In the genomic region with DNA sequence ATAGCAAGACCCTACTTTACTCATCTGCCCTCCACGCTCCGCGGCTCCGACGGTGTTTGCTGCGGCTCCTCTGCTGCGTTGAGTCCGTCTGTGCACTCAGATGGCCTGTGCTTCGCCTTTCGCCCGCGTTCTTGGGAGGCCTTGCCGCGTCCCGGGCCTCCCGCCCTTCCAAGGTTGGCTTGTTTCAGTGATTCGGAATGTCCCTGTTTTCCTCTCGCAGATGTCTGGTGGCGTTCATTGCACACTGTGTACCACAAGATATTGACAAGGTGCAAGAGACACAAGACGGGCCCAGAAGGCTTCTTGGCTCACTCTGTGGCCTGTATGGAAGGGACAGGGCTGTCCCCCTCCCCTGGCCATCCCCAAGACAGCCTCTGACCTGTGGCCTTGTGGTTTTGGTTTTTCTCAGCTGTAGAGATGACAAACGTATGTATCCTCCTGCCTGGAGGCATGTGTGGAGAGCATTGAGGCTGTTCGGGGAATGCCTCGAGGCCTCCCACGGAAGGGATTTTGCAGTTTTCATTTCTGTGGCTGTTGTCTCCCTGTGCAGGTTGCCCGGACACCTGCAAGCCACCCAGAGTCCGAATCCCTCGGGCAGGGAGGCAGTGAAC, we compare ENCODE assay signal across 20 cellular contexts. TPM values are rescaled to one million over a fixed set of nuclear protein-coding genes. Genes with fewer than 3 reads are reported as not detected.
A peak's percentile ranks its signal among the peaks of the same experiment; 100 is the strongest.
DNase-seq lines count a peak whose midpoint lies in the region; ATAC-seq, FAIRE-seq and TF ChIP-seq lines count a peak whose summit lies in the region.
"Had no signal": no experiment of that assay in that cellular context is flagged by ENCODE, and none has a peak within 500 bp of the region (broad histone marks: within the 10 kb centered on the region; RNA-seq: fewer than 3 reads in every experiment).

No MANE protein-coding gene starts in this region.

- POLR2A ChIA-PET in activated naive CD8-positive, alpha-beta T cell treated with anti-CD3 and anti-CD28 coated beads, Interleukin-2, amount 10 ng/mL, durations not matched to agents 7 days and 5 days (lab: Charles Lee), result no interaction called here
- POLR2A ChIA-PET in K562 (lab: Yijun Ruan, JAX), result no interaction called here

- no TSS peak for BruUV-seq in K562 (replicated peaks; lab: Mats Ljungman, UMichigan)

- H3K4me3 Mint-ChIP-seq in activated naive CD8-positive, alpha-beta T cell treated with anti-CD3 and anti-CD28 coated beads, Interleukin-2, amount 10 ng/mL, durations not matched to agents 7 days and 5 days, result peak overlapping the region; percentile 42
- H3K4me3 Mint-ChIP-seq in activated naive CD8-positive, alpha-beta T cell treated with anti-CD3 and anti-CD28 coated beads for 36 hours, result no peak overlapping the region
- H3K4me3 Mint-ChIP-seq: activated CD4-positive, alpha-beta memory T cell treated with anti-CD3 and anti-CD28 coated beads, Interleukin-2, amount 10 ng/mL, durations not matched to agents 7 days and 5 days; CD4-positive, CD25-positive, alpha-beta regulatory T cell; stimulated activated memory B cell treated with anti-CD40 and anti-IgM and Interleukin-4, amounts not matched to agents 10 μg/mL and 1 μg/mL and 100 μg/mL, for 72 hours had no signal

- TF ChIP-seq EP300 in K562 (IDR thresholded peaks at IDR 0.05; ENCODE audit: low read length), result no peak

- no peaks in the 10 kb centered on the region for H3K27me3 Mint-ChIP-seq in activated naive CD8-positive, alpha-beta T cell treated with anti-CD3 and anti-CD28 coated beads, Interleukin-2, amount 10 ng/mL, durations not matched to agents 7 days and 5 days
- no peaks in the 10 kb centered on the region for H3K27me3 Mint-ChIP-seq in activated naive CD8-positive, alpha-beta T cell treated with anti-CD3 and anti-CD28 coated beads for 36 hours
- H3K27me3 Mint-ChIP-seq: activated CD4-positive, alpha-beta memory T cell treated with anti-CD3 and anti-CD28 coated beads, Interleukin-2, amount 10 ng/mL, durations not matched to agents 7 days and 5 days; CD4-positive, CD25-positive, alpha-beta regulatory T cell; stimulated activated memory B cell treated with anti-CD40 and anti-IgM and Interleukin-4, amounts not matched to agents 10 μg/mL and 1 μg/mL and 100 μg/mL, for 72 hours had no signal

- no peak overlapping the region for H3K27ac Mint-ChIP-seq in activated naive CD8-positive, alpha-beta T cell treated with anti-CD3 and anti-CD28 coated beads, Interleukin-2, amount 10 ng/mL, durations not matched to agents 7 days and 5 days
- no peak overlapping the region for H3K27ac Mint-ChIP-seq in activated naive CD8-positive, alpha-beta T cell treated with anti-CD3 and anti-CD28 coated beads for 36 hours
- H3K27ac Mint-ChIP-seq: activated CD4-positive, alpha-beta memory T cell treated with anti-CD3 and anti-CD28 coated beads, Interleukin-2, amount 10 ng/mL, durations not matched to agents 7 days and 5 days had no signal

- peaks cover 5% of the 10 kb centered on the region for H3K36me3 Mint-ChIP-seq in activated naive CD8-positive, alpha-beta T cell treated with anti-CD3 and anti-CD28 coated beads, Interleukin-2, amount 10 ng/mL, durations not matched to agents 7 days and 5 days
- peaks cover 3% of the 10 kb centered on the region for H3K36me3 Mint-ChIP-seq in activated naive CD8-positive, alpha-beta T cell treated with anti-CD3 and anti-CD28 coated beads for 36 hours

- intact Hi-C loops in K562 (cut with micrococcal nuclease), result no loop called here

- H4K20me1 ChIP-seq in K562 (replicated peaks; ENCODE audit: control insufficient read depth, insufficient read depth, low read length), result peaks cover 4% of the 10 kb centered on the region; the same call in 1 of the 2 replicates

- no peak for DNase-seq in activated naive CD8-positive, alpha-beta T cell treated with anti-CD3 and anti-CD28 coated beads, Interleukin-2, amount 10 ng/mL, durations not matched to agents 7 days and 5 days
- DNase-seq in activated naive CD8-positive, alpha-beta T cell treated with anti-CD3 and anti-CD28 coated beads for 36 hours, result no peak
- DNase-seq in K562 (ENCODE audit: extremely low read depth in 1 of 4, low spot score in 3 of 4) (no peak), left kidney (ENCODE audit: low read depth, low spot score) (peak; percentile 28), substantia nigra (lab: John Stamatoyannopoulos, UW) (no peak), HuH-7 (ENCODE audit: low spot score) (no peak), NCI-H82 (lab: John Stamatoyannopoulos, UW) (no peak), cerebellum (ENCODE audit: low spot score) (no peak)
- DNase-seq: activated CD4-positive, alpha-beta memory T cell treated with anti-CD3 and anti-CD28 coated beads, Interleukin-2, amount 10 ng/mL, durations not matched to agents 7 days and 5 days; CD4-positive, CD25-positive, alpha-beta regulatory T cell; colonic mucosa; DMS79; NCI-H187; NCI-H524 treated with DMSO at 0.1 percent for 48 hours; pancreas; PC-3 had no signal

- CTCF ChIA-PET in K562 (lab: Yijun Ruan, JAX; ENCODE audit: low intra/inter-chr PET ratio), result interaction anchor here (0.8 kb wide), 1 partner anchor 11 kb away, joined by 3 read pairs; no protein-coding TSS in a partner anchor

- H2AFZ ChIP-seq in K562 (ENCODE audit: low read depth, low read length), result no peak overlapping the region

- no peaks in the 10 kb centered on the region for H3K9me1 ChIP-seq in K562 (ENCODE audit: control insufficient read depth, insufficient read depth, low read length)

- peaks cover 37% of the 10 kb centered on the region for H3K79me2 ChIP-seq in K562 (ENCODE audit: control insufficient read depth, insufficient read depth, low read length)

- no peak overlapping the region for H3K4me3 ChIP-seq in K562
- H3K4me3 ChIP-seq: colonic mucosa, pancreas, smooth muscle cell had no signal

- no peak for TF ChIP-seq RAD21 in K562 (CRISPR knock-in tag; conservative IDR thresholded peaks at IDR 0.05 in 1 of 2, IDR thresholded peaks at IDR 0.05 in 1 of 2)

- peak; percentile 46 for FAIRE-seq in K562 (lab: Jason Lieb, UNC)
- FAIRE-seq: A204.1, islet of Langerhans, pancreas had no signal

- H3K27me3 ChIP-seq in K562 (ENCODE audit: control insufficient read depth in 2 of 2, insufficient read depth in 2 of 2, low read length in 2 of 2), result no peaks in the 10 kb centered on the region
- H3K27me3 ChIP-seq: colonic mucosa, pancreas had no signal

- no peak overlapping the region for H3K27ac ChIP-seq in K562 (ENCODE audit: extremely low read depth, low read depth, low read length)
- H3K27ac ChIP-seq in substantia nigra (ENCODE audit: low read depth, low read length, poor library complexity, severe bottlenecking), result peak overlapping the region; percentile 58
- H3K27ac ChIP-seq: colonic mucosa, pancreas had no signal

- H3K9me3 Mint-ChIP-seq in activated naive CD8-positive, alpha-beta T cell treated with anti-CD3 and anti-CD28 coated beads, Interleukin-2, amount 10 ng/mL, durations not matched to agents 7 days and 5 days, result no peaks in the 10 kb centered on the region
- no peaks in the 10 kb centered on the region for H3K9me3 Mint-ChIP-seq in activated naive CD8-positive, alpha-beta T cell treated with anti-CD3 and anti-CD28 coated beads for 36 hours
- H3K9me3 Mint-ChIP-seq: activated CD4-positive, alpha-beta memory T cell treated with anti-CD3 and anti-CD28 coated beads, Interleukin-2, amount 10 ng/mL, durations not matched to agents 7 days and 5 days; CD4-positive, CD25-positive, alpha-beta regulatory T cell; stimulated activated memory B cell treated with anti-CD40 and anti-IgM and Interleukin-4, amounts not matched to agents 10 μg/mL and 1 μg/mL and 100 μg/mL, for 72 hours had no signal

- H3K9me3 ChIP-seq in K562 (replicated peaks; ENCODE audit: control insufficient read depth, insufficient read depth, low read depth, low read length), result no peaks in the 10 kb centered on the region
- H3K9me3 ChIP-seq: colonic mucosa, pancreas had no signal

- no peak overlapping the region for H3K4me2 ChIP-seq in K562 (ENCODE audit: insufficient read depth, low read length)
- H3K4me2 ChIP-seq: smooth muscle cell had no signal

- peaks cover 12% of the 10 kb centered on the region; the same call in 1 of the 3 replicates for H3K36me3 ChIP-seq in K562 (ENCODE audit: control insufficient read depth, insufficient read depth, low read length)
- H3K36me3 ChIP-seq: colonic mucosa, pancreas had no signal

- 71% methylated on average over 11 of the region's 27 CpGs for WGBS in K562 (ENCODE audit: insufficient coverage, low coverage, missing lambda C conversion rate)

- H3K4me1 Mint-ChIP-seq in activated naive CD8-positive, alpha-beta T cell treated with anti-CD3 and anti-CD28 coated beads, Interleukin-2, amount 10 ng/mL, durations not matched to agents 7 days and 5 days, result peaks cover 19% of the 10 kb centered on the region
- H3K4me1 Mint-ChIP-seq in activated naive CD8-positive, alpha-beta T cell treated with anti-CD3 and anti-CD28 coated beads for 36 hours, result peaks cover 21% of the 10 kb centered on the region

- TF ChIP-seq POLR2A in K562 (conservative IDR thresholded peaks at IDR 0.05), result no peak

- peaks cover 0 to 31% of the 10 kb centered on the region in 2 experiments; a peak in 1 of 5 replicates for H3K4me1 ChIP-seq in K562 (replicated peaks in 1 of 2; ENCODE audit: control insufficient read depth in 2 of 2, insufficient read depth in 2 of 2, low read length in 2 of 2)
- H3K4me1 ChIP-seq: colonic mucosa, pancreas had no signal

- ATAC-seq in activated naive CD8-positive, alpha-beta T cell treated with anti-CD3 and anti-CD28 coated beads, Interleukin-2, amount 10 ng/mL, durations not matched to agents 7 days and 5 days (ENCODE audit: low read depth), result no peak
- ATAC-seq in K562, result 0 out of 3 replicates have a peak, but pooled peaks have one; percentile 33
- ATAC-seq: PC-3; stimulated activated memory B cell treated with anti-CD40 and anti-IgM and Interleukin-4, amounts not matched to agents 10 μg/mL and 1 μg/mL and 100 μg/mL, for 72 hours had no signal

- TF ChIP-seq CTCF in K562 (IDR thresholded peaks at IDR 0.05 in 2 of 3, conservative IDR thresholded peaks at IDR 0.05 in 1 of 3; ENCODE audit: insufficient read depth in 2 of 3, low read depth in 1 of 3, low read length in 3 of 3), result no peak

- peak overlapping the region in 1 of 2 experiments; percentile 64; a peak in 2 of 4 replicates for H3K9ac ChIP-seq in K562 (ENCODE audit: insufficient read depth in 1 of 2, low read depth in 2 of 2, low read length in 2 of 2)

- in situ Hi-C loops in K562 (cut with MboI), result no loop called here

RNA-seq across cellular contexts. Expression of gene MGRN1, which starts 15.4 kb away (rescaled TPM):
- 10 to 100 TPM; 84.4 to 91.7 TPM for total RNA-seq in activated naive CD8-positive, alpha-beta T cell treated with anti-CD3 and anti-CD28 coated beads, Interleukin-2, amount 10 ng/mL, durations not matched to agents 7 days and 5 days
- 10 to 100 TPM; 63.7 to 64.3 TPM for total RNA-seq in activated naive CD8-positive, alpha-beta T cell treated with anti-CD3 and anti-CD28 coated beads for 36 hours
- 41.1 and 92.0 TPM in 2 replicates for total RNA-seq in K562 (2011; cell fraction: chromatin; rRNA removed; ENCODE audit: low replicate concordance)
- 34.2 and 37.4 TPM in 2 replicates for total RNA-seq in K562 (2011; cell fraction: nucleolus; rRNA removed)
- 33.4 and 44.4 TPM in 2 replicates for total RNA-seq in K562 (2011; cell fraction: nucleoplasm; rRNA removed)
- total RNA-seq in K562 (2014; rRNA removed), result 11.6 and 15.7 TPM in 2 replicates
- total RNA-seq in K562 (2014; rRNA removed; fragmentation: Illumina TruSeq; extraction: Trizol), result 3.4 and 3.5 TPM in 2 replicates
- total RNA-seq in K562 (2015; rRNA removed; fragmentation: Illumina TruSeq; extraction: Trizol), result 6.0 and 6.8 TPM in 2 replicates
- 35.2 and 37.9 TPM in 2 replicates for total RNA-seq in K562 (2021)
- 2.7 and 5.0 TPM in 2 replicates for polyA plus RNA-seq in K562 (2011; rRNA removed)
- 2.9 and 4.6 TPM in 2 replicates for polyA plus RNA-seq in K562 (2011; cell fraction: cytosol; rRNA removed)
- polyA plus RNA-seq in K562 (2011; cell fraction: nucleus; rRNA removed), result 15.2 and 25.7 TPM in 2 replicates
- polyA plus RNA-seq in K562 (2012), result 21.1 and 24.5 TPM in 2 replicates
- polyA plus RNA-seq in K562 (2014; fragmentation: Illumina TruSeq; extraction: Trizol), result 8.5 and 17.4 TPM in 2 replicates
- under 1 TPM; 0.15 to 0.27 TPM for polyA plus RNA-seq in K562 (2014; fragmentation: Nextera tagmentation; extraction: Ambion mirVana)
- polyA plus RNA-seq in K562 (2014; rRNA removed), result 11.2 and 13.0 TPM in 2 replicates
- polyA minus RNA-seq in K562 (2011; rRNA and poly(A)+ RNA removed), result 5.9 and 6.1 TPM in 2 replicates
- polyA minus RNA-seq in K562 (2011; cell fraction: cytosol; rRNA and poly(A)+ RNA removed), result 14.1 and 21.3 TPM in 2 replicates
- polyA minus RNA-seq in K562 (2011; cell fraction: nucleus; rRNA and poly(A)+ RNA removed), result 10.2 and 16.8 TPM in 2 replicates
- 38.6 TPM for total RNA-seq in cerebellum

RNA-seq across cellular contexts. Expression of gene UBALD1, which starts 25.3 kb away (rescaled TPM):
- 10 to 100 TPM; 21.3 to 23.7 TPM for total RNA-seq in activated naive CD8-positive, alpha-beta T cell treated with anti-CD3 and anti-CD28 coated beads, Interleukin-2, amount 10 ng/mL, durations not matched to agents 7 days and 5 days
- total RNA-seq in activated naive CD8-positive, alpha-beta T cell treated with anti-CD3 and anti-CD28 coated beads for 36 hours, result 10 to 100 TPM; 21.3 to 25.4 TPM
- 16.0 and 57.6 TPM in 2 replicates for total RNA-seq in K562 (2011; cell fraction: chromatin; rRNA removed; ENCODE audit: low replicate concordance)
- total RNA-seq in K562 (2011; cell fraction: nucleolus; rRNA removed), result 61.3 and 65.9 TPM in 2 replicates
- total RNA-seq in K562 (2011; cell fraction: nucleoplasm; rRNA removed), result 23.4 and 28.0 TPM in 2 replicates
- 22.4 and 26.6 TPM in 2 replicates for total RNA-seq in K562 (2014; rRNA removed)
- 0.86 and 1.3 TPM in 2 replicates for total RNA-seq in K562 (2014; rRNA removed; fragmentation: Illumina TruSeq; extraction: Trizol)
- 6.2 and 7.5 TPM in 2 replicates for total RNA-seq in K562 (2015; rRNA removed; fragmentation: Illumina TruSeq; extraction: Trizol)
- total RNA-seq in K562 (2021), result 31.7 and 38.0 TPM in 2 replicates
- polyA plus RNA-seq in K562 (2011; rRNA removed), result 3.7 and 7.3 TPM in 2 replicates
- 6.4 and 24.1 TPM in 2 replicates for polyA plus RNA-seq in K562 (2011; cell fraction: cytosol; rRNA removed)
- 16.0 and 47.0 TPM in 2 replicates for polyA plus RNA-seq in K562 (2011; cell fraction: nucleus; rRNA removed)
- 33.6 and 39.2 TPM in 2 replicates for polyA plus RNA-seq in K562 (2012)
- 3.8 and 10.5 TPM in 2 replicates for polyA plus RNA-seq in K562 (2014; fragmentation: Illumina TruSeq; extraction: Trizol)
- polyA plus RNA-seq in K562 (2014; fragmentation: Nextera tagmentation; extraction: Ambion mirVana), result not detected
- 21.8 and 26.0 TPM in 2 replicates for polyA plus RNA-seq in K562 (2014; rRNA removed)
- polyA minus RNA-seq in K562 (2011; rRNA and poly(A)+ RNA removed), result 0.87 and 1.6 TPM in 2 replicates
- 6.5 and 9.3 TPM in 2 replicates for polyA minus RNA-seq in K562 (2011; cell fraction: cytosol; rRNA and poly(A)+ RNA removed)
- polyA minus RNA-seq in K562 (2011; cell fraction: nucleus; rRNA and poly(A)+ RNA removed), result 12.0 and 17.2 TPM in 2 replicates
- total RNA-seq in cerebellum, result 3.6 TPM

RNA-seq across cellular contexts. Expression of gene NUDT16L1, which starts 53.4 kb away (rescaled TPM):
- total RNA-seq in activated naive CD8-positive, alpha-beta T cell treated with anti-CD3 and anti-CD28 coated beads, Interleukin-2, amount 10 ng/mL, durations not matched to agents 7 days and 5 days, result 10 to 100 TPM; 40.7 to 42.7 TPM
- 10 to 100 TPM; 26.5 to 29.1 TPM for total RNA-seq in activated naive CD8-positive, alpha-beta T cell treated with anti-CD3 and anti-CD28 coated beads for 36 hours
- 12.3 and 32.4 TPM in 2 replicates for total RNA-seq in K562 (2011; cell fraction: chromatin; rRNA removed; ENCODE audit: low replicate concordance)
- total RNA-seq in K562 (2011; cell fraction: nucleolus; rRNA removed), result 30.5 and 32.1 TPM in 2 replicates
- total RNA-seq in K562 (2011; cell fraction: nucleoplasm; rRNA removed), result 19.6 TPM in 2 replicates
- total RNA-seq in K562 (2014; rRNA removed), result 35.7 and 37.0 TPM in 2 replicates
- total RNA-seq in K562 (2014; rRNA removed; fragmentation: Illumina TruSeq; extraction: Trizol), result 5.9 and 8.6 TPM in 2 replicates
- total RNA-seq in K562 (2015; rRNA removed; fragmentation: Illumina TruSeq; extraction: Trizol), result 13.7 and 13.8 TPM in 2 replicates
- 33.1 and 34.9 TPM in 2 replicates for total RNA-seq in K562 (2021)
- 14.6 and 20.1 TPM in 2 replicates for polyA plus RNA-seq in K562 (2011; rRNA removed)
- polyA plus RNA-seq in K562 (2011; cell fraction: cytosol; rRNA removed), result 25.7 and 57.0 TPM in 2 replicates
- polyA plus RNA-seq in K562 (2011; cell fraction: nucleus; rRNA removed), result 28.9 and 31.1 TPM in 2 replicates
- 18.7 and 22.2 TPM in 2 replicates for polyA plus RNA-seq in K562 (2012)
- polyA plus RNA-seq in K562 (2014; fragmentation: Illumina TruSeq; extraction: Trizol), result 10.1 and 14.7 TPM in 2 replicates
- 1 to 10 TPM; 1.4 to 1.9 TPM for polyA plus RNA-seq in K562 (2014; fragmentation: Nextera tagmentation; extraction: Ambion mirVana)
- 37.6 and 39.9 TPM in 2 replicates for polyA plus RNA-seq in K562 (2014; rRNA removed)
- polyA minus RNA-seq in K562 (2011; rRNA and poly(A)+ RNA removed), result 4.1 and 5.1 TPM in 2 replicates
- polyA minus RNA-seq in K562 (2011; cell fraction: cytosol; rRNA and poly(A)+ RNA removed), result 7.0 and 11.2 TPM in 2 replicates
- polyA minus RNA-seq in K562 (2011; cell fraction: nucleus; rRNA and poly(A)+ RNA removed), result 10.1 and 11.6 TPM in 2 replicates
- total RNA-seq in cerebellum, result 24.0 TPM
